Comparison of ENCODE assay signal across 9 cellular contexts in genomic region chr5:97044057-97044456, GRCh38.
A peak's percentile ranks its signal among the peaks of the same experiment; 100 is the strongest.
DNase-seq lines count a peak whose midpoint lies in the region; ATAC-seq and TF ChIP-seq lines count a peak whose summit lies in the region.
"Had no signal": no experiment of that assay in that cellular context is flagged by ENCODE, and none has a peak within 500 bp of the region (broad histone marks: within the 10 kb centered on the region; RNA-seq: fewer than 3 reads in every experiment).

No MANE protein-coding gene starts in this region.

- H3K9me3 ChIP-seq in RWPE2 (ENCODE audit: severe bottlenecking) = no peaks in the 10 kb centered on the region
- no peaks in the 10 kb centered on the region for H3K9me3 ChIP-seq in heart left ventricle
- no peaks in the 10 kb centered on the region for H3K9me3 ChIP-seq in sigmoid colon

- WGBS in heart left ventricle, 4 donors = 55 to 65% (median 58%) methylated on average over 2 of the region's 2 CpGs
- 34 to 69% methylated on average over 2 of the region's 2 CpGs for WGBS in sigmoid colon, 2 donors

- intact Hi-C loops in heart left ventricle (cut with DNase I) (loop anchor here in 6 of 10 donors (1.0 to 10.0 kb wide), 5 partner anchors 97 to 118 kb away; partner anchors contain the start of gene LIX1 (in 5 of the 6)), sigmoid colon (cut with DNase I) (loop anchor here (5.0 kb wide), 1 partner anchor 118 kb away; no protein-coding TSS in a partner anchor)

- TF ChIP-seq CTCF in GM12865 (IDR thresholded peaks at IDR 0.05; ENCODE audit: insufficient read depth, low read depth, low read length, missing control alignments) (peak; percentile 35), RWPE2 (IDR thresholded peaks at IDR 0.05; ENCODE audit: poor library complexity, severe bottlenecking) (peak; percentile 31), heart left ventricle (IDR thresholded peaks at IDR 0.05) (peak; percentile 28 to 62 (median 48)), sigmoid colon (IDR thresholded peaks at IDR 0.05) (peak in 3 of 4 experiments; percentile 29 to 44 (median 30))

- DNase-seq in GM12865 (ENCODE audit: low read depth) (peak; percentile 18), RWPE2 (ENCODE audit: low spot score) (no peak), heart left ventricle (peak in 4 of 5 donors; percentile 15 to 42 (median 26)), sigmoid colon (peak; percentile 62), NCI-H1105 treated with DMSO at 0.1 percent for 48 hours (lab: John Stamatoyannopoulos, UW) (no peak)
- DNase-seq in stimulated activated CD4-positive, alpha-beta T cell treated with anti-CD3 and anti-CD28 coated beads, Interleukin-2, amount 100 ng/mL, for 24 hours = no peak
- DNase-seq: NCI-H1048 had no signal

- H3K4me1 ChIP-seq in RWPE2 (ENCODE audit: insufficient read depth, poor library complexity, severe bottlenecking) (no peaks in the 10 kb centered on the region), heart left ventricle (peaks cover 0 to 6% (median 0%) of the 10 kb centered on the region in 12 donors), sigmoid colon (peaks cover 0 to 3% (median 0%) of the 10 kb centered on the region in 4 donors)

- H3K4me3 ChIP-seq in GM12865 (ENCODE audit: low read depth, low read length) = no peak overlapping the region
- H3K4me3 ChIP-seq in RWPE2 (ENCODE audit: severe bottlenecking) = no peak overlapping the region
- no peak overlapping the region for H3K4me3 ChIP-seq in heart left ventricle
- H3K4me3 ChIP-seq in sigmoid colon = no peak overlapping the region

- no peak for TF ChIP-seq POLR2A in heart left ventricle (IDR thresholded peaks at IDR 0.05)
- no peak for TF ChIP-seq POLR2A in sigmoid colon (IDR thresholded peaks at IDR 0.05)

- H3K27ac ChIP-seq in RWPE2 (ENCODE audit: poor library complexity, severe bottlenecking) (no peak overlapping the region), heart left ventricle (no peak overlapping the region), sigmoid colon (no peak overlapping the region)

- no peak for TF ChIP-seq EP300 in sigmoid colon (IDR thresholded peaks at IDR 0.05)

- H3K27me3 ChIP-seq in RWPE2 (ENCODE audit: insufficient read depth, poor library complexity, severe bottlenecking) = no peaks in the 10 kb centered on the region
- no peaks in the 10 kb centered on the region for H3K27me3 ChIP-seq in heart left ventricle
- no peaks in the 10 kb centered on the region for H3K27me3 ChIP-seq in sigmoid colon

- H3K36me3 ChIP-seq in RWPE2 (ENCODE audit: low read depth) (no peaks in the 10 kb centered on the region), heart left ventricle (no peaks in the 10 kb centered on the region), sigmoid colon (no peaks in the 10 kb centered on the region)

- ATAC-seq in RWPE2 (ENCODE audit: low read depth) (peak; percentile 54; the same call in 2 of the 3 replicates), heart left ventricle (peak; percentile 66 to 88 (median 84)), HG02970 (IDR thresholded peaks at IDR 0.05; ENCODE audit: low FRiP score, unreplicated experiment) (no peak), GM18868 (IDR thresholded peaks at IDR 0.05; ENCODE audit: unreplicated experiment) (no peak)

Comparison
In these comparisons a context has a peak if more than half of its experiments do, and no peak if none do; other contexts are left out.
1. DNase-seq: peak in GM12865 (single experiment), heart left ventricle (4 of 5) and sigmoid colon (single experiment); none in RWPE2 (single experiment), NCI-H1105 treated with DMSO at 0.1 percent for 48 hours (single experiment) and stimulated activated CD4-positive, alpha-beta T cell treated with anti-CD3 and anti-CD28 coated beads, Interleukin-2, amount 100 ng/mL, for 24 hours (0 of 2).
2. ATAC-seq: peak in RWPE2 (single experiment) and heart left ventricle (4 of 4); none in HG02970 (single experiment) and GM18868 (single experiment).
3. Peak in every context shown above with its lines, with median percentiles within 50 percentile points of each other: CTCF ChIP-seq.